ENCODE assay signal across 8 cellular contexts in genomic region chr1:9201421-9202239, GRCh38. TPM values are rescaled to one million over a fixed set of nuclear protein-coding genes. Genes with fewer than 3 reads are reported as not detected.
A peak's percentile ranks its signal among the peaks of the same experiment; 100 is the strongest.
DNase-seq lines count a peak whose midpoint lies in the region; ATAC-seq and TF ChIP-seq lines count a peak whose summit lies in the region.

No MANE protein-coding gene starts in this region.

- H3K4me3 Mint-ChIP-seq in progenitor cell of endocrine pancreas (ENCODE audit: low read depth), result peak overlapping the region; percentile 42

- DNase-seq in NCI-H748 (lab: John Stamatoyannopoulos, UW; ENCODE audit: unreplicated experiment), result peak; percentile 16
- no peak for DNase-seq in NCI-H748 treated with DMSO at 0.1 percent for 48 hours (lab: John Stamatoyannopoulos, UW)
- DNase-seq in fibroblast of the aortic adventitia (ENCODE audit: low read depth), result peak; percentile 85
- DNase-seq in progenitor cell of endocrine pancreas (ENCODE audit: low spot score, unreplicated experiment), result no peak
- no peak for DNase-seq in NCI-H2107 (lab: John Stamatoyannopoulos, UW)
- DNase-seq in AML-193 (lab: John Stamatoyannopoulos, UW), result no peak

- peaks cover 90% of the 10 kb centered on the region for H3K27me3 Mint-ChIP-seq in progenitor cell of endocrine pancreas

- ATAC-seq in SK-N-SH treated with all-trans-retinoic acid at 6 μM for 48 hours (peak; percentile 61), GM21526 (IDR thresholded peaks at IDR 0.05; ENCODE audit: low FRiP score, unreplicated experiment) (no peak)

- H3K9me3 Mint-ChIP-seq in progenitor cell of endocrine pancreas (ENCODE audit: low read depth), result no peaks in the 10 kb centered on the region

- peak overlapping the region; percentile 74 for H3K4me3 ChIP-seq in fibroblast of the aortic adventitia (ENCODE audit: low read depth, low read length)

- H3K27ac Mint-ChIP-seq in progenitor cell of endocrine pancreas, result no peak overlapping the region

- TF ChIP-seq CTCF in fibroblast of the aortic adventitia (IDR thresholded peaks at IDR 0.05; ENCODE audit: insufficient read depth, low read length) (no peak), progenitor cell of endocrine pancreas (IDR thresholded peaks at IDR 0.05; ENCODE audit: unreplicated experiment) (no peak)

- peaks cover 9% of the 10 kb centered on the region for H3K4me1 Mint-ChIP-seq in progenitor cell of endocrine pancreas (ENCODE audit: low read depth)

- no peaks in the 10 kb centered on the region for H3K36me3 Mint-ChIP-seq in progenitor cell of endocrine pancreas (ENCODE audit: insufficient read depth)

TF ChIP-seq in SK-N-SH treated with all-trans-retinoic acid at 6 μM for 48 hours, 23 proteins besides CTCF, POLR2A, EP300 and RAD21:
- TF ChIP-seq GLIS3 (CRISPR knock-in tag; IDR thresholded peaks at IDR 0.05) (no peak), TSHZ2 (CRISPR knock-in tag; IDR thresholded peaks at IDR 0.05) (no peak), TCF4 (CRISPR knock-in tag; IDR thresholded peaks at IDR 0.05; ENCODE audit: borderline replicate concordance) (no peak), TOX (CRISPR knock-in tag; IDR thresholded peaks at IDR 0.05; ENCODE audit: borderline replicate concordance) (no peak), ZFP30 (CRISPR knock-in tag; IDR thresholded peaks at IDR 0.05) (no peak), CSRNP3 (CRISPR knock-in tag; IDR thresholded peaks at IDR 0.05) (no peak), ZNF8 (CRISPR knock-in tag; IDR thresholded peaks at IDR 0.05) (no peak), ZC3H10 (CRISPR knock-in tag; IDR thresholded peaks at IDR 0.05) (no peak), ARNTL (CRISPR knock-in tag; IDR thresholded peaks at IDR 0.05; ENCODE audit: borderline replicate concordance, low read depth) (no peak), POU6F1 (CRISPR knock-in tag; IDR thresholded peaks at IDR 0.05; ENCODE audit: borderline replicate concordance, low read depth) (no peak), ISL1 (CRISPR knock-in tag; IDR thresholded peaks at IDR 0.05) (no peak), ZFP3 (CRISPR knock-in tag; IDR thresholded peaks at IDR 0.05) (no peak), SNAI2 (CRISPR knock-in tag; IDR thresholded peaks at IDR 0.05) (no peak), ZNF565 (CRISPR knock-in tag; conservative IDR thresholded peaks at IDR 0.05; ENCODE audit: low read depth) (no peak), ESRRG (CRISPR knock-in tag; IDR thresholded peaks at IDR 0.05) (no peak), OSR1 (CRISPR knock-in tag; IDR thresholded peaks at IDR 0.05) (no peak)
TF ChIP-seq in SK-N-SH treated with all-trans-retinoic acid at 6 μM for 48 hours: peak in this region for 0.

RNA-seq across cellular contexts. Expression of gene H6PD, which starts 32.9 kb away (rescaled TPM):
- total RNA-seq in fibroblast of the aortic adventitia (ENCODE audit: low replicate concordance) (30.7 and 36.9 TPM in 2 replicates), progenitor cell of endocrine pancreas (36.0 and 36.2 TPM in 2 replicates)

Comparison
In these comparisons a context has a peak if more than half of its experiments do, and no peak if none do; other contexts are left out.
1. DNase-seq: peak in NCI-H748 (single experiment) and fibroblast of the aortic adventitia (single experiment); none in NCI-H748 treated with DMSO at 0.1 percent for 48 hours (single experiment), progenitor cell of endocrine pancreas (single experiment), NCI-H2107 (single experiment) and AML-193 (0 of 2).